ENCODE assay signal across 17 cellular contexts in the genomic region with DNA sequence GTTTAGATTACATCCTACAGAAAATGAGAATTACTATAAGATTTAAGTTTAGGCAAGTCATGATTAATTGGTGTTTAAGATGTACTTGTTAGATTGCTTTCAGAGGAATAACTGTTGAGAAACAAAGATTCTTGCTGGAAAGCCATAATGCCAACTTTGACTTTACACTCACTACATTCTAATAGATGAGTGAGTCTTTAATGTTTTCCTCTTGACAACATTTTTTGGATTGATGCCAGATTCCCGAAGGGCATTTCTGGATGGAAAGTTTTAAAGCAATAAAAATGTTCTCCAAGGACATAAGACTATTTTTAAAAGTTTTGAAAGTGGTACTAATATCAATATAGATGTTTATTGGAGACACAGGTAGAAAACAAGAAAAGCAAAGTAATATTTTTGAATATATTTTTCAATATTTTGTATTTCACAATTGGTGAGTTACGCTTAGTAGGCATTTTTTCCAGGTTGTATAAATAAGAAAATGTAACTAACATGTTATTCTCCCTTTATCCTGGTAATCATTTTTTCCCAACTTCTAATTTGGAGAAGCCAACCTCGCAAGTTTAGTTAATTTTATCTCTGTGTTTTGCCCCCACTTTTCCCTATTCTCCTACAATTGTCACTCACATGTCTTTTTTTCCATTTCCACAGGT.
DNase-seq lines count a peak whose midpoint lies in the region; ATAC-seq, FAIRE-seq and TF ChIP-seq lines count a peak whose summit lies in the region.
"Had no signal": no experiment of that assay in that cellular context is flagged by ENCODE, and none has a peak within 500 bp of the region (broad histone marks: within the 10 kb centered on the region; RNA-seq: fewer than 3 reads in every experiment).

No MANE protein-coding gene starts in this region.

- dilution Hi-C loops in IMR-90 (cut with HindIII; ENCODE audit: low sequenced_read_pairs, unreplicated experiment): no loop called here

- H3K18ac ChIP-seq in IMR-90 (ENCODE audit: low read depth, low read length): no peak overlapping the region; the same call in 1 of the 2 replicates

- peaks cover 2% of the 10 kb centered on the region; the same call in 1 of the 2 replicates for H3K9me1 ChIP-seq in IMR-90 (ENCODE audit: insufficient read depth, low read length)

- WGBS in IMR-90 (ENCODE audit: extremely low coverage in 2 of 2, insufficient read length in 1 of 2), 2 experiments: 100% methylated on average over 1 of the region's 3 CpGs; no CpG with 5 or more reads in 1 of the 2 experiments

- peak overlapping the region in 1 of 2 experiments; percentile 32; a peak in 1 of 4 replicates for H4K8ac ChIP-seq in IMR-90 (ENCODE audit: low read depth in 2 of 2, low read length in 2 of 2)

- no peak overlapping the region for H4K91ac ChIP-seq in IMR-90 (ENCODE audit: insufficient read depth, low read depth, low read length)

- intact Hi-C loops in IMR-90 (cut with micrococcal nuclease): no loop called here

- H2BK5ac ChIP-seq in IMR-90 (ENCODE audit: low read depth, low read length, poor library complexity, severe bottlenecking): no peak overlapping the region

- no peak for FAIRE-seq in GM12892 (lab: Jason Lieb, UNC)
- FAIRE-seq: colon had no signal

- H2AK5ac ChIP-seq in IMR-90 (ENCODE audit: low read depth, low read length): no peak overlapping the region

- POLR2A ChIA-PET in IMR-90 (lab: Charles Lee; ENCODE audit: unreplicated experiment): no interaction called here
- POLR2A ChIA-PET in HEK293T (lab: Yijun Ruan, JAX): no interaction called here

- H3K4ac ChIP-seq in IMR-90 (ENCODE audit: low read depth, low read length): no peak overlapping the region

- no peak overlapping the region for H3K56ac ChIP-seq in IMR-90 (ENCODE audit: extremely low read depth, insufficient read depth, low read length)

- peak overlapping the region; percentile 39; the same call in 1 of the 2 replicates for H2BK120ac ChIP-seq in IMR-90 (ENCODE audit: low read depth, low read length)

- H3K4me2 ChIP-seq in IMR-90 (ENCODE audit: low read depth, low read length): no peak overlapping the region

- DNase-seq in COLO829 (ENCODE audit: low spot score): peak; percentile 38
- no peak for DNase-seq in IMR-90
- peak; percentile 17 for DNase-seq in astrocyte of the spinal cord (ENCODE audit: low read depth, low spot score)
- DNase-seq in glomerular visceral epithelial cell (ENCODE audit: extremely low spot score): peak; percentile 9
- DNase-seq in HEK293T (ENCODE audit: extremely low spot score): no peak
- no peak for DNase-seq in pons (ENCODE audit: low spot score)
- DNase-seq in GM12892 (ENCODE audit: insufficient read length): no peak
- no peak for DNase-seq in 8988T
- DNase-seq: activated CD4-positive, alpha-beta T cell treated with anti-CD3 and anti-CD28 coated beads for 36 hours; activated effector memory CD4-positive, alpha-beta T cell treated with Interleukin-2 at 50 U/mL for 16 hours; anterior cingulate cortex; left ventricle myocardium superior; NCI-H1930; NCI-H526; right cardiac atrium; stimulated activated naive B cell treated with anti-CD40 and anti-IgM and Interleukin-4, amounts not matched to agents 10 μg/mL and 1 μg/mL and 100 μg/mL, for 72 hours had no signal

- in situ Hi-C loops in IMR-90 (cut with MboI; ENCODE audit: low sequenced_read_pairs) (no loop called here), astrocyte of the spinal cord (cut with HindIII; ENCODE audit: low sequenced_read_pairs) (no loop called here)

- H3K4me1 ChIP-seq in IMR-90 (ENCODE audit: control insufficient read depth, insufficient read depth, low read length): peaks cover 7% of the 10 kb centered on the region

- H3K27ac ChIP-seq in IMR-90 (ENCODE audit: insufficient read depth, low read length): no peak overlapping the region

- BruUV-seq in IMR-90 (replicated peaks; lab: Mats Ljungman, UMichigan): no TSS peak

- no peaks in the 10 kb centered on the region for H4K20me1 ChIP-seq in IMR-90 (ENCODE audit: insufficient read depth, low read length)

- H2BK20ac ChIP-seq in IMR-90 (ENCODE audit: low read depth, low read length): peak overlapping the region; percentile 78; the same call in 1 of the 2 replicates

- no peak for TF ChIP-seq POLR2A in IMR-90 (IDR thresholded peaks at IDR 0.05; ENCODE audit: low read depth, low read length)
- TF ChIP-seq POLR2A in GM12892 (IDR thresholded peaks at IDR 0.05; ENCODE audit: low read depth, low read length): no peak

- no peak overlapping the region for H3K4me3 ChIP-seq in IMR-90 (ENCODE audit: insufficient read depth, low read depth, low read length)
- H3K4me3 ChIP-seq in astrocyte of the spinal cord (ENCODE audit: low read depth, low read length): no peak overlapping the region

- H3K9me3 ChIP-seq in IMR-90 (ENCODE audit: control insufficient read depth, insufficient read depth, low read length): no peaks in the 10 kb centered on the region

- CTCF ChIA-PET in IMR-90 (lab: Yijun Ruan, JAX) (no interaction called here), HEK293T (lab: Yijun Ruan, JAX) (no interaction called here)

- H3K27me3 ChIP-seq in IMR-90 (ENCODE audit: control insufficient read depth, insufficient read depth, low read length): no peaks in the 10 kb centered on the region

- no peaks in the 10 kb centered on the region for H3K36me3 ChIP-seq in IMR-90 (ENCODE audit: control insufficient read depth, insufficient read depth, low read length)

- TF ChIP-seq CTCF in IMR-90 (conservative IDR thresholded peaks at IDR 0.05; ENCODE audit: low read depth, low read length): no peak
- TF ChIP-seq CTCF in astrocyte of the spinal cord (IDR thresholded peaks at IDR 0.05; ENCODE audit: low read depth, low read length): no peak

- no peak overlapping the region for H2AK9ac ChIP-seq in IMR-90 (replicated peaks; ENCODE audit: low read depth, low read length, poor library complexity)

- peaks cover 0 to 4% of the 10 kb centered on the region in 2 experiments; a peak in 1 of 4 replicates for H3K79me1 ChIP-seq in IMR-90 (ENCODE audit: low read depth in 1 of 2, low read length in 2 of 2)

- TF ChIP-seq RAD21 in IMR-90 (IDR thresholded peaks at IDR 0.05; ENCODE audit: low read length): no peak

- ATAC-seq in IMR-90 (ENCODE audit: low read depth): no peak
- ATAC-seq: activated CD4-positive, alpha-beta T cell treated with anti-CD3 and anti-CD28 coated beads for 36 hours; left ventricle myocardium superior; right cardiac atrium; stimulated activated naive B cell treated with anti-CD40 and anti-IgM and Interleukin-4, amounts not matched to agents 10 μg/mL and 1 μg/mL and 100 μg/mL, for 72 hours had no signal

- no peak overlapping the region for H2AFZ ChIP-seq in IMR-90 (replicated peaks; ENCODE audit: low read length, poor library complexity)

- no peak overlapping the region for H4K5ac ChIP-seq in IMR-90 (ENCODE audit: low read depth, low read length)

- H3K9ac ChIP-seq in IMR-90 (ENCODE audit: low read depth, low read length): no peak overlapping the region

- peak overlapping the region; percentile 93; the same call in 2 of the 3 replicates for H2BK15ac ChIP-seq in IMR-90 (ENCODE audit: low read depth, low read length)

- no peak overlapping the region for H3K14ac ChIP-seq in IMR-90 (replicated peaks; ENCODE audit: low read depth, low read length)

- no peak overlapping the region for H3K23ac ChIP-seq in IMR-90 (ENCODE audit: low read depth, low read length)

TF ChIP-seq in IMR-90, 13 proteins besides CTCF, POLR2A, EP300 and RAD21:
- TF ChIP-seq MAFK (IDR thresholded peaks at IDR 0.05; ENCODE audit: low read depth, low read length) (peak; percentile 40; the same call in 1 of the 2 replicates), MXI1 (IDR thresholded peaks at IDR 0.05; ENCODE audit: borderline replicate concordance, low read depth, low read length) (no peak), CEBPB (IDR thresholded peaks at IDR 0.05; ENCODE audit: low read depth, low read length) (no peak), FOS (IDR thresholded peaks at IDR 0.05; ENCODE audit: low read depth, low read length) (no peak)
- TF ChIP-seq, protein P1, sequence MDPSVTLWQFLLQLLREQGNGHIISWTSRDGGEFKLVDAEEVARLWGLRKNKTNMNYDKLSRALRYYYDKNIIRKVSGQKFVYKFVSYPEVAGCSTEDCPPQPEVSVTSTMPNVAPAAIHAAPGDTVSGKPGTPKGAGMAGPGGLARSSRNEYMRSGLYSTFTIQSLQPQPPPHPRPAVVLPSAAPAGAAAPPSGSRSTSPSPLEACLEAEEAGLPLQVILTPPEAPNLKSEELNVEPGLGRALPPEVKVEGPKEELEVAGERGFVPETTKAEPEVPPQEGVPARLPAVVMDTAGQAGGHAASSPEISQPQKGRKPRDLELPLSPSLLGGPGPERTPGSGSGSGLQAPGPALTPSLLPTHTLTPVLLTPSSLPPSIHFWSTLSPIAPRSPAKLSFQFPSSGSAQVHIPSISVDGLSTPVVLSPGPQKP (IDR thresholded peaks at IDR 0.05; ENCODE audit: borderline replicate concordance, low read depth, low read length): no peak

TF ChIP-seq in HEK293T, 16 proteins besides CTCF, POLR2A, EP300 and RAD21:
- no peak for TF ChIP-seq ARNT (IDR thresholded peaks at IDR 0.05)
- no peak for TF ChIP-seq FOXM1 (IDR thresholded peaks at IDR 0.05; ENCODE audit: borderline replicate concordance)
- TF ChIP-seq NFRKB (IDR thresholded peaks at IDR 0.05): no peak
- TF ChIP-seq SP1 (IDR thresholded peaks at IDR 0.05): no peak
- no peak for TF ChIP-seq HDGF (IDR thresholded peaks at IDR 0.05; ENCODE audit: borderline replicate concordance)

Comparison
In these comparisons a context has a peak if more than half of its experiments do, and no peak if none do; other contexts are left out.
1. DNase-seq: peak in COLO829 (single experiment), astrocyte of the spinal cord (single experiment) and glomerular visceral epithelial cell (single experiment); none in IMR-90 (single experiment), HEK293T (single experiment), pons (single experiment), GM12892 (single experiment) and 8988T (single experiment).